Comparison of ENCODE assay signal across 12 cellular contexts in genomic region chr18:11147962-11148654, GRCh38. TPM values are rescaled to one million over a fixed set of nuclear protein-coding genes. Genes with fewer than 3 reads are reported as not detected.
DNase-seq lines count a peak whose midpoint lies in the region; ATAC-seq, FAIRE-seq and TF ChIP-seq lines count a peak whose summit lies in the region.
"Had no signal": no experiment of that assay in that cellular context is flagged by ENCODE, and none has a peak within 500 bp of the region (broad histone marks: within the 10 kb centered on the region; RNA-seq: fewer than 3 reads in every experiment).

No MANE protein-coding gene starts in this region.

- H3K9ac ChIP-seq in kidney (ENCODE audit: low read length in 2 of 2) (no peak overlapping the region), skeletal muscle satellite cell (ENCODE audit: low read depth, low read length) (peak overlapping the region; percentile 47)

- no peak for ATAC-seq in mucosa of descending colon
- no peak for ATAC-seq in HG03139 (IDR thresholded peaks at IDR 0.05; ENCODE audit: unreplicated experiment)
- ATAC-seq in HG02678 (IDR thresholded peaks at IDR 0.05; ENCODE audit: unreplicated experiment): no peak
- ATAC-seq: Panc1 had no signal

- H3K27ac ChIP-seq in ascending aorta: no peak overlapping the region
- no peak overlapping the region for H3K27ac ChIP-seq in kidney (ENCODE audit: low read depth in 2 of 2, low read length in 2 of 2)

- H3K36me3 ChIP-seq in ascending aorta (no peaks in the 10 kb centered on the region), kidney (ENCODE audit: control insufficient read depth in 1 of 2, insufficient read depth in 2 of 2, low read length in 2 of 2) (no peaks in the 10 kb centered on the region), skeletal muscle satellite cell (ENCODE audit: insufficient read depth, low read length) (no peaks in the 10 kb centered on the region), mucosa of descending colon (ENCODE audit: low read depth) (no peaks in the 10 kb centered on the region)

- H3K4me1 ChIP-seq in ascending aorta: peaks cover 10% of the 10 kb centered on the region in 2 donors
- H3K4me1 ChIP-seq in kidney (ENCODE audit: control insufficient read depth in 1 of 2, insufficient read depth in 1 of 2, low read depth in 1 of 2, low read length in 2 of 2): peaks cover 0 to 3% of the 10 kb centered on the region in 2 donors
- H3K4me1 ChIP-seq in skeletal muscle satellite cell (ENCODE audit: control insufficient read depth, insufficient read depth, low read length): peaks cover 7% of the 10 kb centered on the region
- no peaks in the 10 kb centered on the region for H3K4me1 ChIP-seq in mucosa of descending colon (ENCODE audit: low read depth)

- H3K4me3 ChIP-seq in GM12865 (ENCODE audit: low read depth, low read length) (peak overlapping the region; percentile 63), ascending aorta (peak overlapping the region; percentile 57 to 84), kidney (ENCODE audit: low read length in 2 of 2) (peak overlapping the region in 1 of 2 donors; percentile 39), skeletal muscle satellite cell (ENCODE audit: low read length) (peak overlapping the region; percentile 73), mucosa of descending colon (no peak overlapping the region)

- H3K4me2 ChIP-seq in skeletal muscle satellite cell (ENCODE audit: low read length): peak overlapping the region; percentile 95

- no peaks in the 10 kb centered on the region for H3K9me3 ChIP-seq in ascending aorta
- H3K9me3 ChIP-seq in kidney (ENCODE audit: control insufficient read depth in 1 of 2, low read length in 2 of 2): no peaks in the 10 kb centered on the region
- H3K9me3 ChIP-seq in skeletal muscle satellite cell (replicated peaks; ENCODE audit: low read length): no peaks in the 10 kb centered on the region
- H3K9me3 ChIP-seq in mucosa of descending colon: no peaks in the 10 kb centered on the region

- no peak for TF ChIP-seq CTCF in GM12865 (IDR thresholded peaks at IDR 0.05; ENCODE audit: insufficient read depth, low read depth, low read length, missing control alignments)
- no peak for TF ChIP-seq CTCF in ascending aorta (IDR thresholded peaks at IDR 0.05)
- no peak for TF ChIP-seq CTCF in kidney (IDR thresholded peaks at IDR 0.05; ENCODE audit: borderline replicate concordance, extremely low read depth, insufficient read depth)
- TF ChIP-seq CTCF in mucosa of descending colon (IDR thresholded peaks at IDR 0.05): no peak

- H3K27me3 ChIP-seq in ascending aorta (peaks cover 9% of the 10 kb centered on the region), skeletal muscle satellite cell (ENCODE audit: control insufficient read depth, insufficient read depth, low read length) (peaks cover 78% of the 10 kb centered on the region)

- DNase-seq in GM12865 (ENCODE audit: low read depth) (no peak), ascending aorta (ENCODE audit: low spot score in 2 of 2) (no peak), kidney (peak; percentile 65), mucosa of descending colon (no peak), cerebellar cortex (ENCODE audit: low spot score) (no peak)
- DNase-seq: activated CD4-positive, alpha-beta T cell treated with anti-CD3 and anti-CD28 coated beads, Interleukin-2, amount 50 U/mL, for 48 hours; NCI-H146; stimulated activated CD4-positive, alpha-beta T cell treated with anti-CD3 and anti-CD28 coated beads, Interleukin-4, amount 100 ng/mL, for 24 hours had no signal

- intact Hi-C loops in ascending aorta (cut with DNase I) (loop anchor here (2.0 kb wide), 1 partner anchor 31 kb away; no protein-coding TSS in a partner anchor), kidney (cut with DNase I) (no loop called here), mucosa of descending colon (cut with DNase I, micrococcal nuclease) (no loop called here)

- FAIRE-seq in kidney (lab: Jason Lieb, UNC): no peak

RNA-seq across cellular contexts. Expression of gene PIEZO2, which starts 1.3 kb away (rescaled TPM):
- total RNA-seq in ascending aorta (3.1 TPM), kidney (4.1 TPM), mucosa of descending colon (10 to 100 TPM in 1 of 3 donors, 1 to 10 TPM in 2; 1.0 to 18.9 (median 1.4) TPM)
- polyA plus RNA-seq in kidney (ENCODE audit: insufficient read depth, low read depth, low replicate concordance): 1.1 TPM
- not detected in 2 replicates for total RNA-seq in skeletal muscle satellite cell (2012; rRNA removed)
